Comparison of ENCODE assay signal across 28 cellular contexts in genomic region chr1:201139756-201140155, GRCh38. TPM values are rescaled to one million over a fixed set of nuclear protein-coding genes. Genes with fewer than 3 reads are reported as not detected.
A peak's percentile ranks its signal among the peaks of the same experiment; 100 is the strongest.
DNase-seq lines count a peak whose midpoint lies in the region; ATAC-seq, FAIRE-seq and TF ChIP-seq lines count a peak whose summit lies in the region.
"Had no signal": no experiment of that assay in that cellular context is flagged by ENCODE, and none has a peak within 500 bp of the region (broad histone marks: within the 10 kb centered on the region; RNA-seq: fewer than 3 reads in every experiment).

No MANE protein-coding gene starts in this region.

- no peak overlapping the region for H3K4me3 ChIP-seq in kidney (ENCODE audit: low read length in 2 of 2)
- H3K4me3 ChIP-seq: HAP-1, K562, SJCRH30 had no signal

- H3K36me3 ChIP-seq in kidney (ENCODE audit: control insufficient read depth in 1 of 2, insufficient read depth in 2 of 2, low read length in 2 of 2): peaks cover 35 to 53% of the 10 kb centered on the region in 2 donors

- TF ChIP-seq CTCF in natural killer cell (IDR thresholded peaks at IDR 0.05) (no peak), brain (conservative IDR thresholded peaks at IDR 0.05) (no peak), kidney (IDR thresholded peaks at IDR 0.05; ENCODE audit: borderline replicate concordance, extremely low read depth, insufficient read depth) (no peak)

- ATAC-seq in natural killer cell treated with Interleukin-12 subunit alpha and Interleukin-12 subunit beta and Interleukin-15 and Interleukin-18, amount 100 ng/mL, for 72 hours: no peak
- ATAC-seq in natural killer cell: no peak
- ATAC-seq in activated naive CD8-positive, alpha-beta T cell treated with anti-CD3 and anti-CD28 coated beads, Interleukin-2, amount 50 U/mL, for 24 hours: no peak
- ATAC-seq: K562, PC-3 had no signal

- intact Hi-C loops in natural killer cell (cut with micrococcal nuclease): no loop called here
- intact Hi-C loops in kidney (cut with DNase I): no loop called here

- no peaks in the 10 kb centered on the region for H3K4me1 ChIP-seq in kidney (ENCODE audit: control insufficient read depth in 1 of 2, insufficient read depth in 1 of 2, low read depth in 1 of 2, low read length in 2 of 2)
- H3K4me1 ChIP-seq: BE2C, HAP-1, SJCRH30 had no signal

- no peaks in the 10 kb centered on the region for H3K9me3 ChIP-seq in kidney (ENCODE audit: control insufficient read depth in 1 of 2, low read length in 2 of 2)
- H3K9me3 ChIP-seq: BE2C, HAP-1, SJCRH30 had no signal

- no peaks in the 10 kb centered on the region for H3K4me1 Mint-ChIP-seq in natural killer cell treated with Interleukin-12 subunit alpha and Interleukin-12 subunit beta and Interleukin-15 and Interleukin-18, amount 100 ng/mL, for 72 hours (ENCODE audit: low read depth in 2 of 2)
- H3K4me1 Mint-ChIP-seq in natural killer cell (no peaks in the 10 kb centered on the region), brain (peaks cover 58% of the 10 kb centered on the region)
- no peaks in the 10 kb centered on the region for H3K4me1 Mint-ChIP-seq in activated naive CD8-positive, alpha-beta T cell treated with anti-CD3 and anti-CD28 coated beads, Interleukin-2, amount 50 U/mL, for 24 hours

- H3K9ac ChIP-seq in kidney (ENCODE audit: low read length in 2 of 2): no peak overlapping the region

- DNase-seq in natural killer cell treated with Interleukin-12 subunit alpha and Interleukin-12 subunit beta and Interleukin-15 and Interleukin-18, amount 100 ng/mL, for 72 hours (ENCODE audit: low spot score): peak; percentile 15
- DNase-seq in natural killer cell (no peak), kidney (peak; percentile 23), GF-D8 (lab: John Stamatoyannopoulos, UW) (no peak), COLO829 (ENCODE audit: low spot score) (no peak)
- DNase-seq in stimulated activated CD4-positive, alpha-beta T cell treated with anti-CD3 and anti-CD28 coated beads, Interleukin-1b, Interleukin-23, amount 100 ng/mL, for 48 hours: no peak
- no peak for DNase-seq in activated naive CD8-positive, alpha-beta T cell treated with anti-CD3 and anti-CD28 coated beads, Interleukin-2, amount 50 U/mL, for 24 hours
- DNase-seq: 8988T; ACHN; BE2C; CD4-positive, alpha-beta T cell; COR-L47; DND-41; GOT3; HFFc6; Kasumi-1; NCI-H187; NCI-H2171 treated with DMSO at 0.1 percent for 48 hours; NCI-H524 treated with DMSO at 0.1 percent for 48 hours; NCI-H774; NK-92 treated with Interleukin-12 subunit alpha and Interleukin-12 subunit beta, amount 100 ng/mL, for 24 hours; PC-3; SJCRH30 had no signal

- peaks cover 6% of the 10 kb centered on the region for H3K36me3 Mint-ChIP-seq in natural killer cell treated with Interleukin-12 subunit alpha and Interleukin-12 subunit beta and Interleukin-15 and Interleukin-18, amount 100 ng/mL, for 72 hours
- H3K36me3 Mint-ChIP-seq in natural killer cell: peaks cover 7% of the 10 kb centered on the region
- H3K36me3 Mint-ChIP-seq in brain: peaks cover 67% of the 10 kb centered on the region
- H3K36me3 Mint-ChIP-seq in activated naive CD8-positive, alpha-beta T cell treated with anti-CD3 and anti-CD28 coated beads, Interleukin-2, amount 50 U/mL, for 24 hours (ENCODE audit: low read depth): peaks cover 5% of the 10 kb centered on the region

- H3K9me3 Mint-ChIP-seq in natural killer cell treated with Interleukin-12 subunit alpha and Interleukin-12 subunit beta and Interleukin-15 and Interleukin-18, amount 100 ng/mL, for 72 hours: no peaks in the 10 kb centered on the region
- H3K9me3 Mint-ChIP-seq in natural killer cell: no peaks in the 10 kb centered on the region
- no peaks in the 10 kb centered on the region for H3K9me3 Mint-ChIP-seq in brain
- no peaks in the 10 kb centered on the region for H3K9me3 Mint-ChIP-seq in activated naive CD8-positive, alpha-beta T cell treated with anti-CD3 and anti-CD28 coated beads, Interleukin-2, amount 50 U/mL, for 24 hours
- H3K9me3 Mint-ChIP-seq: CD4-positive, alpha-beta T cell; HFFc6 had no signal

- FAIRE-seq in kidney (lab: Jason Lieb, UNC): no peak
- FAIRE-seq: HTR-8/SVneo, K562 had no signal

- no peak overlapping the region for H3K27ac ChIP-seq in kidney (ENCODE audit: low read depth in 2 of 2, low read length in 2 of 2)
- H3K27ac ChIP-seq: SJCRH30 had no signal

- H3K27me3 Mint-ChIP-seq in natural killer cell treated with Interleukin-12 subunit alpha and Interleukin-12 subunit beta and Interleukin-15 and Interleukin-18, amount 100 ng/mL, for 72 hours: no peaks in the 10 kb centered on the region
- no peaks in the 10 kb centered on the region for H3K27me3 Mint-ChIP-seq in natural killer cell (ENCODE audit: low read depth in 2 of 2)
- peaks cover 3% of the 10 kb centered on the region for H3K27me3 Mint-ChIP-seq in brain
- no peaks in the 10 kb centered on the region for H3K27me3 Mint-ChIP-seq in activated naive CD8-positive, alpha-beta T cell treated with anti-CD3 and anti-CD28 coated beads, Interleukin-2, amount 50 U/mL, for 24 hours
- H3K27me3 Mint-ChIP-seq: CD4-positive, alpha-beta T cell had no signal

- H3K4me3 Mint-ChIP-seq in natural killer cell treated with Interleukin-12 subunit alpha and Interleukin-12 subunit beta and Interleukin-15 and Interleukin-18, amount 100 ng/mL, for 72 hours: no peak overlapping the region
- H3K4me3 Mint-ChIP-seq in natural killer cell: no peak overlapping the region
- H3K4me3 Mint-ChIP-seq in brain: no peak overlapping the region
- no peak overlapping the region for H3K4me3 Mint-ChIP-seq in activated naive CD8-positive, alpha-beta T cell treated with anti-CD3 and anti-CD28 coated beads, Interleukin-2, amount 50 U/mL, for 24 hours
- H3K4me3 Mint-ChIP-seq: CD4-positive, alpha-beta T cell; HFFc6 had no signal

- no peak overlapping the region for H3K27ac Mint-ChIP-seq in natural killer cell treated with Interleukin-12 subunit alpha and Interleukin-12 subunit beta and Interleukin-15 and Interleukin-18, amount 100 ng/mL, for 72 hours
- no peak overlapping the region for H3K27ac Mint-ChIP-seq in natural killer cell
- H3K27ac Mint-ChIP-seq in brain: peak overlapping the region in 4 of 5 experiments; percentile 66 to 95 (median 77)
- H3K27ac Mint-ChIP-seq in activated naive CD8-positive, alpha-beta T cell treated with anti-CD3 and anti-CD28 coated beads, Interleukin-2, amount 50 U/mL, for 24 hours: no peak overlapping the region
- H3K27ac Mint-ChIP-seq: CD4-positive, alpha-beta T cell; HFFc6 had no signal

RNA-seq across cellular contexts. Expression of gene ASCL5, which starts 12.8 kb away (rescaled TPM):
- not detected for total RNA-seq in natural killer cell treated with Interleukin-12 subunit alpha and Interleukin-12 subunit beta and Interleukin-15 and Interleukin-18, amount 100 ng/mL, for 72 hours
- not detected for total RNA-seq in natural killer cell
- not detected for polyA plus RNA-seq in brain (ENCODE audit: insufficient read depth, low read depth, low replicate concordance)
- not detected for total RNA-seq in kidney
- polyA plus RNA-seq in kidney (ENCODE audit: insufficient read depth, low read depth, low replicate concordance): not detected
- total RNA-seq: HFFc6, M059J, SJCRH30 had no signal
- polyA plus RNA-seq: K562 had no signal

RNA-seq across cellular contexts. Expression of gene TMEM9, which starts 14.5 kb away (rescaled TPM):
- 10 to 100 TPM; 15.6 to 21.5 TPM for total RNA-seq in natural killer cell treated with Interleukin-12 subunit alpha and Interleukin-12 subunit beta and Interleukin-15 and Interleukin-18, amount 100 ng/mL, for 72 hours
- 10 to 100 TPM; 16.2 to 18.1 (median 16.9) TPM for total RNA-seq in natural killer cell
- polyA plus RNA-seq in brain (ENCODE audit: insufficient read depth, low read depth, low replicate concordance): 165 TPM
- total RNA-seq in kidney: 81.9 TPM
- polyA plus RNA-seq in kidney (ENCODE audit: insufficient read depth, low read depth, low replicate concordance): 166 TPM

RNA-seq across cellular contexts. Expression of gene CACNA1S, which starts 27.5 kb away (rescaled TPM):
- total RNA-seq in natural killer cell treated with Interleukin-12 subunit alpha and Interleukin-12 subunit beta and Interleukin-15 and Interleukin-18, amount 100 ng/mL, for 72 hours: not detected
- total RNA-seq in natural killer cell (not detected), kidney (not detected)
- polyA plus RNA-seq in brain (ENCODE audit: insufficient read depth, low read depth, low replicate concordance) (0.19 TPM), kidney (ENCODE audit: insufficient read depth, low read depth, low replicate concordance) (0.41 TPM)
- total RNA-seq: CD4-positive, alpha-beta T cell; HFFc6; K562; M059J; PC-3 had no signal
- polyA plus RNA-seq: K562 had no signal

RNA-seq across cellular contexts. Expression of gene IGFN1, which starts 50.9 kb away (rescaled TPM):
- total RNA-seq in natural killer cell treated with Interleukin-12 subunit alpha and Interleukin-12 subunit beta and Interleukin-15 and Interleukin-18, amount 100 ng/mL, for 72 hours: not detected
- total RNA-seq in natural killer cell: not detected
- 0.03 TPM for polyA plus RNA-seq in brain (ENCODE audit: insufficient read depth, low read depth, low replicate concordance)
- 2.8 TPM for total RNA-seq in kidney
- not detected for polyA plus RNA-seq in kidney (ENCODE audit: insufficient read depth, low read depth, low replicate concordance)
- total RNA-seq: CD4-positive, alpha-beta T cell; HFFc6; K562; M059J; SJCRH30 had no signal

Comparison
In these comparisons a context has a peak if more than half of its experiments do, and no peak if none do; other contexts are left out.
1. DNase-seq: peak in natural killer cell treated with Interleukin-12 subunit alpha and Interleukin-12 subunit beta and Interleukin-15 and Interleukin-18, amount 100 ng/mL, for 72 hours (single experiment) and kidney (single experiment); none in natural killer cell (single experiment), stimulated activated CD4-positive, alpha-beta T cell treated with anti-CD3 and anti-CD28 coated beads, Interleukin-1b, Interleukin-23, amount 100 ng/mL, for 48 hours (single experiment), activated naive CD8-positive, alpha-beta T cell treated with anti-CD3 and anti-CD28 coated beads, Interleukin-2, amount 50 U/mL, for 24 hours (single experiment), GF-D8 (single experiment) and COLO829 (single experiment).
2. H3K27ac Mint-ChIP-seq: peak in brain (4 of 5); none in natural killer cell treated with Interleukin-12 subunit alpha and Interleukin-12 subunit beta and Interleukin-15 and Interleukin-18, amount 100 ng/mL, for 72 hours (0 of 2), natural killer cell (0 of 2) and activated naive CD8-positive, alpha-beta T cell treated with anti-CD3 and anti-CD28 coated beads, Interleukin-2, amount 50 U/mL, for 24 hours (single experiment).